ENCODE assay signal across 12 cellular contexts in genomic region chr16:23134274-23134673, GRCh38. TPM values are rescaled to one million over a fixed set of nuclear protein-coding genes. Genes with fewer than 3 reads are reported as not detected.
DNase-seq lines count a peak whose midpoint lies in the region; ATAC-seq and TF ChIP-seq lines count a peak whose summit lies in the region.
"Had no signal": no experiment of that assay in that cellular context is flagged by ENCODE, and none has a peak within 500 bp of the region (broad histone marks: within the 10 kb centered on the region; RNA-seq: fewer than 3 reads in every experiment).

No MANE protein-coding gene starts in this region.

- peak overlapping the region; percentile 70 for H3K27ac Mint-ChIP-seq in endothelial cell (ENCODE audit: unreplicated experiment)
- no peak overlapping the region for H3K27ac Mint-ChIP-seq in T-helper 2 cell treated with Interferon-gamma antibody and Interleukin-4, amounts not matched to agents 5 μg/mL and 100 μg/mL, for 36 hours
- H3K27ac Mint-ChIP-seq in CD8-positive, alpha-beta T cell: no peak overlapping the region
- H3K27ac Mint-ChIP-seq: progenitor cell of endocrine pancreas had no signal

- ATAC-seq in CD8-positive, alpha-beta T cell: no peak
- ATAC-seq: esophagus mucosa had no signal

- no peaks in the 10 kb centered on the region for H3K36me3 Mint-ChIP-seq in endothelial cell (ENCODE audit: low read depth, unreplicated experiment)
- H3K36me3 Mint-ChIP-seq in T-helper 2 cell treated with Interferon-gamma antibody and Interleukin-4, amounts not matched to agents 5 μg/mL and 100 μg/mL, for 36 hours (ENCODE audit: low read depth): peaks cover 11% of the 10 kb centered on the region
- peaks cover 5% of the 10 kb centered on the region for H3K36me3 Mint-ChIP-seq in CD8-positive, alpha-beta T cell

- CTCF ChIA-PET in CD8-positive, alpha-beta T cell (lab: Charles Lee): no interaction called here

- H3K27ac ChIP-seq in liver (ENCODE audit: low read depth in 1 of 2, low read length in 2 of 2): no peak overlapping the region
- no peak overlapping the region for H3K27ac ChIP-seq in CD8-positive, alpha-beta T cell (ENCODE audit: low read depth, low read length)

- in situ Hi-C loops in ACHN (cut with HindIII; ENCODE audit: low pct_ligation_motif_present, low pct_unique_long_range_greater_than_20kb, low sequenced_read_pairs): no loop called here

- H3K4me3 Mint-ChIP-seq in endothelial cell (ENCODE audit: unreplicated experiment): peak overlapping the region; percentile 16
- no peak overlapping the region for H3K4me3 Mint-ChIP-seq in T-helper 2 cell treated with Interferon-gamma antibody and Interleukin-4, amounts not matched to agents 5 μg/mL and 100 μg/mL, for 36 hours
- H3K4me3 Mint-ChIP-seq in CD8-positive, alpha-beta T cell: no peak overlapping the region

- WGBS in liver: 22% methylated on average over 3 of the region's 3 CpGs

- no peaks in the 10 kb centered on the region for H3K27me3 ChIP-seq in liver (ENCODE audit: control insufficient read depth in 4 of 4, insufficient read depth in 4 of 4, low read length in 3 of 4)
- no peaks in the 10 kb centered on the region for H3K27me3 ChIP-seq in CD8-positive, alpha-beta T cell (ENCODE audit: insufficient read depth, low read length)

- H3K4me1 ChIP-seq in liver (ENCODE audit: control insufficient read depth in 4 of 4, insufficient read depth in 4 of 4, low read length in 3 of 4): peaks cover 0 to 9% (median 4%) of the 10 kb centered on the region in 4 donors
- no peaks in the 10 kb centered on the region for H3K4me1 ChIP-seq in CD8-positive, alpha-beta T cell (ENCODE audit: insufficient read depth, low read length)

- no peak overlapping the region for H3K4me3 ChIP-seq in liver (ENCODE audit: low read depth in 1 of 3, low read length in 3 of 3)
- no peak overlapping the region for H3K4me3 ChIP-seq in CD8-positive, alpha-beta T cell (ENCODE audit: low read depth, low read length)

- intact Hi-C loops in CD8-positive, alpha-beta T cell (cut with DNase I, micrococcal nuclease): no loop called here

- peaks cover 3 to 17% (median 9%) of the 10 kb centered on the region in 4 donors for H3K9me3 ChIP-seq in liver (ENCODE audit: control insufficient read depth in 4 of 4, low read length in 3 of 4)
- H3K9me3 ChIP-seq in CD8-positive, alpha-beta T cell (ENCODE audit: low read length): no peaks in the 10 kb centered on the region

- peak in 1 of 2 donors; percentile 52 for TF ChIP-seq RAD21 in liver (IDR thresholded peaks at IDR 0.05)

- TF ChIP-seq CTCF in endothelial cell (IDR thresholded peaks at IDR 0.05; ENCODE audit: unreplicated experiment): no peak
- TF ChIP-seq CTCF in liver (IDR thresholded peaks at IDR 0.05; ENCODE audit: low read depth, low read length, missing input control): no peak
- TF ChIP-seq CTCF in CD8-positive, alpha-beta T cell (IDR thresholded peaks at IDR 0.05): no peak

- H3K9me3 Mint-ChIP-seq in endothelial cell (ENCODE audit: unreplicated experiment): no peaks in the 10 kb centered on the region
- H3K9me3 Mint-ChIP-seq in T-helper 2 cell treated with Interferon-gamma antibody and Interleukin-4, amounts not matched to agents 5 μg/mL and 100 μg/mL, for 36 hours: peaks cover 33% of the 10 kb centered on the region
- H3K9me3 Mint-ChIP-seq in CD8-positive, alpha-beta T cell: peaks cover 10% of the 10 kb centered on the region

- DNase-seq in DMS 273 treated with DMSO at 0.1 percent for 48 hours (lab: John Stamatoyannopoulos, UW) (peak; percentile 43), NCI-H69 (lab: John Stamatoyannopoulos, UW) (peak; percentile 13), endothelial cell (ENCODE audit: low spot score) (no peak), ACHN (no peak)
- DNase-seq in T-helper 2 cell treated with Interferon-gamma antibody and Interleukin-4, amounts not matched to agents 5 μg/mL and 100 μg/mL, for 36 hours (ENCODE audit: low spot score): no peak
- DNase-seq in central memory CD4-positive, alpha-beta T cell: no peak
- no peak for DNase-seq in CD8-positive, alpha-beta T cell
- DNase-seq: activated CD4-positive, alpha-beta T cell treated with anti-CD3 and anti-CD28 coated beads, Interleukin-2, amount 50 U/mL, for 1 hour had no signal

- no peak overlapping the region for H3K9ac ChIP-seq in liver (ENCODE audit: low read depth in 1 of 2, low read length in 2 of 2)

- H3K4me1 Mint-ChIP-seq in endothelial cell (ENCODE audit: unreplicated experiment): peaks cover 55% of the 10 kb centered on the region
- peaks cover 13% of the 10 kb centered on the region for H3K4me1 Mint-ChIP-seq in T-helper 2 cell treated with Interferon-gamma antibody and Interleukin-4, amounts not matched to agents 5 μg/mL and 100 μg/mL, for 36 hours (ENCODE audit: low read depth)
- H3K4me1 Mint-ChIP-seq in CD8-positive, alpha-beta T cell (ENCODE audit: low read depth): peaks cover 8% of the 10 kb centered on the region

- no peaks in the 10 kb centered on the region for H3K27me3 Mint-ChIP-seq in endothelial cell (ENCODE audit: unreplicated experiment)
- H3K27me3 Mint-ChIP-seq in T-helper 2 cell treated with Interferon-gamma antibody and Interleukin-4, amounts not matched to agents 5 μg/mL and 100 μg/mL, for 36 hours (ENCODE audit: low read depth): no peaks in the 10 kb centered on the region
- H3K27me3 Mint-ChIP-seq in CD8-positive, alpha-beta T cell (ENCODE audit: low read depth): no peaks in the 10 kb centered on the region
- H3K27me3 Mint-ChIP-seq: progenitor cell of endocrine pancreas had no signal

- POLR2A ChIA-PET in CD8-positive, alpha-beta T cell (lab: Charles Lee): no interaction called here

- H3K36me3 ChIP-seq in liver (ENCODE audit: control insufficient read depth in 4 of 4, insufficient read depth in 3 of 4, low read depth in 1 of 4, low read length in 3 of 4): peaks cover 0 to 5% (median 0%) of the 10 kb centered on the region in 4 donors
- H3K36me3 ChIP-seq in CD8-positive, alpha-beta T cell (ENCODE audit: insufficient read depth, low read length): no peaks in the 10 kb centered on the region

TF ChIP-seq in liver, 16 proteins besides CTCF, POLR2A, EP300 and RAD21 (continues in another document):
- no peak for TF ChIP-seq FOXA2 (IDR thresholded peaks at IDR 0.05)
- TF ChIP-seq, protein P1, sequence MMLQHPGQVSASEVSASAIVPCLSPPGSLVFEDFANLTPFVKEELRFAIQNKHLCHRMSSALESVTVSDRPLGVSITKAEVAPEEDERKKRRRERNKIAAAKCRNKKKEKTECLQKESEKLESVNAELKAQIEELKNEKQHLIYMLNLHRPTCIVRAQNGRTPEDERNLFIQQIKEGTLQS (IDR thresholded peaks at IDR 0.05): peak; percentile 14
- no peak for TF ChIP-seq TAF1 (conservative IDR thresholded peaks at IDR 0.05)
- peak; percentile 26 for TF ChIP-seq MAX (IDR thresholded peaks at IDR 0.05)
- peak; percentile 60 to 77 for TF ChIP-seq HNF4A (conservative IDR thresholded peaks at IDR 0.05)
- peak; percentile 33 for TF ChIP-seq SP1 (IDR thresholded peaks at IDR 0.05)
- TF ChIP-seq, protein P2, sequence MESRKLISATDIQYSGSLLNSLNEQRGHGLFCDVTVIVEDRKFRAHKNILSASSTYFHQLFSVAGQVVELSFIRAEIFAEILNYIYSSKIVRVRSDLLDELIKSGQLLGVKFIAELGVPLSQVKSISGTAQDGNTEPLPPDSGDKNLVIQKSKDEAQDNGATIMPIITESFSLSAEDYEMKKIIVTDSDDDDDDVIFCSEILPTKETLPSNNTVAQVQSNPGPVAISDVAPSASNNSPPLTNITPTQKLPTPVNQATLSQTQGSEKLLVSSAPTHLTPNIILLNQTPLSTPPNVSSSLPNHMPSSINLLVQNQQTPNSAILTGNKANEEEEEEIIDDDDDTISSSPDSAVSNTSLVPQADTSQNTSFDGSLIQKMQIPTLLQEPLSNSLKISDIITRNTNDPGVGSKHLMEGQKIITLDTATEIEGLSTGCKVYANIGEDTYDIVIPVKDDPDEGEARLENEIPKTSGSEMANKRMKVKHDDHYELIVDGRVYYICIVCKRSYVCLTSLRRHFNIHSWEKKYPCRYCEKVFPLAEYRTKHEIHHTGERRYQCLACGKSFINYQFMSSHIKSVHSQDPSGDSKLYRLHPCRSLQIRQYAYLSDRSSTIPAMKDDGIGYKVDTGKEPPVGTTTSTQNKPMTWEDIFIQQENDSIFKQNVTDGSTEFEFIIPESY (IDR thresholded peaks at IDR 0.05): no peak
- TF ChIP-seq, protein P3, sequence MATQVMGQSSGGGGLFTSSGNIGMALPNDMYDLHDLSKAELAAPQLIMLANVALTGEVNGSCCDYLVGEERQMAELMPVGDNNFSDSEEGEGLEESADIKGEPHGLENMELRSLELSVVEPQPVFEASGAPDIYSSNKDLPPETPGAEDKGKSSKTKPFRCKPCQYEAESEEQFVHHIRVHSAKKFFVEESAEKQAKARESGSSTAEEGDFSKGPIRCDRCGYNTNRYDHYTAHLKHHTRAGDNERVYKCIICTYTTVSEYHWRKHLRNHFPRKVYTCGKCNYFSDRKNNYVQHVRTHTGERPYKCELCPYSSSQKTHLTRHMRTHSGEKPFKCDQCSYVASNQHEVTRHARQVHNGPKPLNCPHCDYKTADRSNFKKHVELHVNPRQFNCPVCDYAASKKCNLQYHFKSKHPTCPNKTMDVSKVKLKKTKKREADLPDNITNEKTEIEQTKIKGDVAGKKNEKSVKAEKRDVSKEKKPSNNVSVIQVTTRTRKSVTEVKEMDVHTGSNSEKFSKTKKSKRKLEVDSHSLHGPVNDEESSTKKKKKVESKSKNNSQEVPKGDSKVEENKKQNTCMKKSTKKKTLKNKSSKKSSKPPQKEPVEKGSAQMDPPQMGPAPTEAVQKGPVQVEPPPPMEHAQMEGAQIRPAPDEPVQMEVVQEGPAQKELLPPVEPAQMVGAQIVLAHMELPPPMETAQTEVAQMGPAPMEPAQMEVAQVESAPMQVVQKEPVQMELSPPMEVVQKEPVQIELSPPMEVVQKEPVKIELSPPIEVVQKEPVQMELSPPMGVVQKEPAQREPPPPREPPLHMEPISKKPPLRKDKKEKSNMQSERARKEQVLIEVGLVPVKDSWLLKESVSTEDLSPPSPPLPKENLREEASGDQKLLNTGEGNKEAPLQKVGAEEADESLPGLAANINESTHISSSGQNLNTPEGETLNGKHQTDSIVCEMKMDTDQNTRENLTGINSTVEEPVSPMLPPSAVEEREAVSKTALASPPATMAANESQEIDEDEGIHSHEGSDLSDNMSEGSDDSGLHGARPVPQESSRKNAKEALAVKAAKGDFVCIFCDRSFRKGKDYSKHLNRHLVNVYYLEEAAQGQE (IDR thresholded peaks at IDR 0.05): no peak
- TF ChIP-seq JUND (IDR thresholded peaks at IDR 0.05): no peak
- TF ChIP-seq FOXA1 (IDR thresholded peaks at IDR 0.05): no peak
- TF ChIP-seq HNF4G (IDR thresholded peaks at IDR 0.05): peak; percentile 40

RNA-seq across cellular contexts. Expression of gene USP31, which starts 15.0 kb away (rescaled TPM):
- total RNA-seq in endothelial cell (ENCODE audit: unreplicated experiment) (32.0 TPM), liver (10 to 100 TPM in 1 of 2 donors, 1 to 10 TPM in 1; 4.8 to 16.4 TPM)
- 1 to 10 TPM; 2.4 to 2.9 TPM for polyA plus RNA-seq in liver
- 1 to 10 TPM; 1.6 to 1.8 TPM for total RNA-seq in CD8-positive, alpha-beta T cell

RNA-seq across cellular contexts. Expression of gene SCNN1G, which starts 48.3 kb away (rescaled TPM):
- total RNA-seq in endothelial cell (ENCODE audit: unreplicated experiment): not detected
- not detected for total RNA-seq in liver
- polyA plus RNA-seq in liver: not detected
- not detected for total RNA-seq in CD8-positive, alpha-beta T cell
- total RNA-seq: HT-29 had no signal

Comparison
In these comparisons a context has a peak if more than half of its experiments do, and no peak if none do; other contexts are left out.
1. DNase-seq: peak in DMS 273 treated with DMSO at 0.1 percent for 48 hours (single experiment) and NCI-H69 (single experiment); none in endothelial cell (single experiment), ACHN (single experiment), T-helper 2 cell treated with Interferon-gamma antibody and Interleukin-4, amounts not matched to agents 5 μg/mL and 100 μg/mL, for 36 hours (single experiment), central memory CD4-positive, alpha-beta T cell (single experiment) and CD8-positive, alpha-beta T cell (0 of 7).